ENCODE assay signal across 19 cellular contexts in the genomic region with DNA sequence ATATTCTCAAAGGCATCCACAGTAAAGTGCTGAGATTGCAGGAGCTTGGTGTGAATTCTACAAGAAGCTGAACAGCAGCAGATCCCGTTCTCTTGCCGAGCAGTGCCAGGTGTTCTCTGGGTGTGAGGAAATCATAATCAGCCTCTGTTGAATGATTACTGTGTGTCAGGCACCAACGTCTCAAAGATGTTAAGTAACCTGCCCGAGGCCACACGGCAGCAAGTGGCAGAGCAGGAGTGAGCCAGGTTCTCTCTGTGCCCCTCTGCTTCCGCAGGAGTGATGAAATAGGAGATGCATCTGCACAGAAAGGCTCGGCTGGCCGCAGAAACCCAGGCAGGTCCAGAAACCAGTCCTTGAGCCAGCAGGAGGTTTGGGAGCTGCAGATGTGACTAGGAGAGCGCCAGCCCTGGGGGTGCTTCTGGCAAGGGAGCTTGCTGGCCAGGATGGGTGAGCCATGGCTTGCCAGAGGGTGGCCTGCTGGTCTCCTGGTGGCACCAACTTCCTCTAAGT.
"Had no signal": no experiment of that assay in that cellular context is flagged by ENCODE, and none has a peak within 500 bp of the region (broad histone marks: within the 10 kb centered on the region; RNA-seq: fewer than 3 reads in every experiment).

No MANE protein-coding gene starts in this region.

- H3K27ac ChIP-seq: gastroesophageal sphincter, parathyroid adenoma, psoas muscle, tibial nerve had no signal

- H3K4me1 ChIP-seq: gastroesophageal sphincter, parathyroid adenoma, psoas muscle, tibial nerve had no signal

- H3K36me3 ChIP-seq: gastroesophageal sphincter, tibial nerve had no signal

- DNase-seq: activated CD4-positive, alpha-beta T cell treated with anti-CD3 and anti-CD28 coated beads for 4 hours; activated CD4-positive, alpha-beta T cell treated with anti-CD3 and anti-CD28 coated beads, Interleukin-2, amount 50 U/mL, for 4 hours; activated CD4-positive, CD25-positive, alpha-beta regulatory T cell; activated effector memory CD4-positive, alpha-beta T cell treated with Interleukin-2 at 50 U/mL for 16 hours; activated naive CD4-positive, alpha-beta T cell treated with Interleukin-2 at 50 U/mL for 16 hours; anterior cingulate cortex; dermis blood vessel endothelial cell; effector CD4-positive, alpha-beta T cell; hippocampal formation; left cardiac atrium; naive B cell; nucleus accumbens; psoas muscle; stimulated activated naive CD4-positive, alpha-beta T cell treated with Interleukin-2 at 50 U/mL for 16 hours had no signal

- H3K9me3 Mint-ChIP-seq: naive B cell had no signal

- ATAC-seq: gastroesophageal sphincter, left cardiac atrium, psoas muscle had no signal

- H3K36me3 Mint-ChIP-seq: activated naive CD8-positive, alpha-beta T cell; mesothelial cell of epicardium; naive B cell had no signal

- H3K4me1 Mint-ChIP-seq: mesothelial cell of epicardium had no signal

- H3K4me3 Mint-ChIP-seq: activated naive CD8-positive, alpha-beta T cell; mesothelial cell of epicardium had no signal

- H3K27ac Mint-ChIP-seq: activated naive CD8-positive, alpha-beta T cell; mesothelial cell of epicardium; naive B cell had no signal

- H3K4me3 ChIP-seq: gastroesophageal sphincter, psoas muscle, tibial nerve had no signal

- H3K27me3 ChIP-seq: tibial nerve had no signal

- H3K9me3 ChIP-seq: gastroesophageal sphincter, psoas muscle had no signal
